Comparison of ENCODE assay signal across 8 cellular contexts in genomic region chr2:38377501-38378258, GRCh38. TPM values are rescaled to one million over a fixed set of nuclear protein-coding genes. Genes with fewer than 3 reads are reported as not detected.
A peak's percentile ranks its signal among the peaks of the same experiment; 100 is the strongest.
DNase-seq lines count a peak whose midpoint lies in the region; ATAC-seq and TF ChIP-seq lines count a peak whose summit lies in the region.

No MANE protein-coding gene starts in this region.

- H3K27me3 Mint-ChIP-seq in activated T-cell treated with anti-CD3 and anti-CD28 coated beads, Interleukin-2, amount 50 U/mL, for 72 hours (ENCODE audit: low read depth) = no peaks in the 10 kb centered on the region
- H3K27me3 Mint-ChIP-seq in activated CD8-positive, alpha-beta T cell treated with anti-CD3 and anti-CD28 coated beads, Interleukin-2, amount 10 ng/mL, durations not matched to agents 7 days and 5 days (ENCODE audit: low read depth) = no peaks in the 10 kb centered on the region

- peak overlapping the region; percentile 15 for H3K27ac Mint-ChIP-seq in activated T-cell treated with anti-CD3 and anti-CD28 coated beads, Interleukin-2, amount 50 U/mL, for 72 hours
- H3K27ac Mint-ChIP-seq in activated CD8-positive, alpha-beta T cell treated with anti-CD3 and anti-CD28 coated beads, Interleukin-2, amount 10 ng/mL, durations not matched to agents 7 days and 5 days = peak overlapping the region; percentile 92

- peaks cover 0 to 7% of the 10 kb centered on the region in 2 donors for H3K36me3 Mint-ChIP-seq in activated T-cell treated with anti-CD3 and anti-CD28 coated beads, Interleukin-2, amount 50 U/mL, for 72 hours (ENCODE audit: insufficient read depth in 2 of 2)
- peaks cover 10% of the 10 kb centered on the region for H3K36me3 Mint-ChIP-seq in activated CD8-positive, alpha-beta T cell treated with anti-CD3 and anti-CD28 coated beads, Interleukin-2, amount 10 ng/mL, durations not matched to agents 7 days and 5 days (ENCODE audit: low read depth)

- peak; percentile 68 to 72 for ATAC-seq in activated T-cell treated with anti-CD3 and anti-CD28 coated beads, Interleukin-2, amount 50 U/mL, for 72 hours (replicated peaks in 1 of 2)
- ATAC-seq in activated CD8-positive, alpha-beta T cell treated with anti-CD3 and anti-CD28 coated beads, Interleukin-2, amount 10 ng/mL, durations not matched to agents 7 days and 5 days = no peak
- ATAC-seq in GM18511 (IDR thresholded peaks at IDR 0.05; ENCODE audit: unreplicated experiment) = no peak
- no peak for ATAC-seq in HG02870 (IDR thresholded peaks at IDR 0.05; ENCODE audit: unreplicated experiment)

- intact Hi-C loops in sigmoid colon (cut with DNase I) = loop anchor here (2.0 to 5.0 kb wide), 4 partner anchors 60 to 225 kb away; partner anchors contain the start of gene HNRNPLL

- H3K4me1 Mint-ChIP-seq in activated T-cell treated with anti-CD3 and anti-CD28 coated beads, Interleukin-2, amount 50 U/mL, for 72 hours (ENCODE audit: low read depth) = peaks cover 64% of the 10 kb centered on the region
- H3K4me1 Mint-ChIP-seq in activated CD8-positive, alpha-beta T cell treated with anti-CD3 and anti-CD28 coated beads, Interleukin-2, amount 10 ng/mL, durations not matched to agents 7 days and 5 days (ENCODE audit: low read depth) = peaks cover 47% of the 10 kb centered on the region

- no peaks in the 10 kb centered on the region for H3K27me3 ChIP-seq in right atrium auricular region
- no peaks in the 10 kb centered on the region for H3K27me3 ChIP-seq in sigmoid colon

- DNase-seq in activated T-cell treated with anti-CD3 and anti-CD28 coated beads, Interleukin-2, amount 50 U/mL, for 72 hours = no peak
- DNase-seq in activated T-cell treated with anti-CD3 and anti-CD28 coated beads for 4 hours = no peak
- peak; percentile 23 for DNase-seq in NCI-H1417 treated with DMSO at 0.1 percent for 48 hours (lab: John Stamatoyannopoulos, UW)
- DNase-seq in activated CD8-positive, alpha-beta T cell treated with anti-CD3 and anti-CD28 coated beads, Interleukin-2, amount 10 ng/mL, durations not matched to agents 7 days and 5 days = no peak
- DNase-seq in right atrium auricular region (ENCODE audit: low spot score) = no peak
- DNase-seq in sigmoid colon = no peak

- H3K27ac ChIP-seq in right atrium auricular region (peak overlapping the region; percentile 95 to 99), sigmoid colon (peak overlapping the region; percentile 98 to 99 (median 99))

- no peak for TF ChIP-seq POLR2A in sigmoid colon (IDR thresholded peaks at IDR 0.05)

- TF ChIP-seq EP300 in sigmoid colon (IDR thresholded peaks at IDR 0.05) = no peak

- H3K4me3 ChIP-seq in right atrium auricular region = peak overlapping the region; percentile 78 to 86
- peak overlapping the region; percentile 80 to 98 (median 92) for H3K4me3 ChIP-seq in sigmoid colon

- CTCF ChIA-PET in activated CD8-positive, alpha-beta T cell treated with anti-CD3 and anti-CD28 coated beads, Interleukin-2, amount 10 ng/mL, durations not matched to agents 7 days and 5 days (lab: Charles Lee) = interaction anchor here (0.6 to 5.7 kb wide), 7 partner anchors 10 to 1791 kb away, joined by 3 to 34 read pairs (median 5); partner anchors contain the start of gene CYP1B1

- TF ChIP-seq CTCF in right atrium auricular region (IDR thresholded peaks at IDR 0.05) = no peak
- TF ChIP-seq CTCF in sigmoid colon (IDR thresholded peaks at IDR 0.05) = no peak

- H3K36me3 ChIP-seq in right atrium auricular region = no peaks in the 10 kb centered on the region
- H3K36me3 ChIP-seq in sigmoid colon = no peaks in the 10 kb centered on the region

- POLR2A ChIA-PET in activated CD8-positive, alpha-beta T cell treated with anti-CD3 and anti-CD28 coated beads, Interleukin-2, amount 10 ng/mL, durations not matched to agents 7 days and 5 days (lab: Charles Lee) = interaction anchor here (1.0 to 1.9 kb wide), 2 partner anchors 10 to 373 kb away, joined by 4 to 8 read pairs; partner anchors contain the start of gene SRSF7

- peak overlapping the region; percentile 79 to 96 for H3K4me3 Mint-ChIP-seq in activated T-cell treated with anti-CD3 and anti-CD28 coated beads, Interleukin-2, amount 50 U/mL, for 72 hours
- peak overlapping the region; percentile 97 for H3K4me3 Mint-ChIP-seq in activated CD8-positive, alpha-beta T cell treated with anti-CD3 and anti-CD28 coated beads, Interleukin-2, amount 10 ng/mL, durations not matched to agents 7 days and 5 days

- H3K9me3 ChIP-seq in right atrium auricular region = no peaks in the 10 kb centered on the region
- no peaks in the 10 kb centered on the region for H3K9me3 ChIP-seq in sigmoid colon

- peaks cover 5 to 32% of the 10 kb centered on the region in 2 donors for H3K4me1 ChIP-seq in right atrium auricular region
- H3K4me1 ChIP-seq in sigmoid colon = peaks cover 0 to 40% (median 25%) of the 10 kb centered on the region in 4 donors

- H3K9me3 Mint-ChIP-seq in activated T-cell treated with anti-CD3 and anti-CD28 coated beads, Interleukin-2, amount 50 U/mL, for 72 hours = no peaks in the 10 kb centered on the region
- H3K9me3 Mint-ChIP-seq in activated CD8-positive, alpha-beta T cell treated with anti-CD3 and anti-CD28 coated beads, Interleukin-2, amount 10 ng/mL, durations not matched to agents 7 days and 5 days (ENCODE audit: insufficient read depth) = no peaks in the 10 kb centered on the region

- 1 to 6% methylated on average over 19 of the region's 19 CpGs for WGBS in sigmoid colon, 2 donors

RNA-seq across cellular contexts. Expression of gene ATL2, which starts 0.6 kb away (rescaled TPM):
- total RNA-seq in activated T-cell treated with anti-CD3 and anti-CD28 coated beads, Interleukin-2, amount 50 U/mL, for 72 hours = 10 to 100 TPM; 55.0 to 63.5 TPM
- total RNA-seq in activated CD8-positive, alpha-beta T cell treated with anti-CD3 and anti-CD28 coated beads, Interleukin-2, amount 10 ng/mL, durations not matched to agents 7 days and 5 days = 10 to 100 TPM; 50.5 to 58.7 TPM
- total RNA-seq in right atrium auricular region (10 to 100 TPM; 33.9 to 51.1 TPM), sigmoid colon (100 to 1,000 TPM; 176 to 271 (median 205) TPM)
- 10 to 100 TPM; 12.7 to 26.0 (median 15.0) TPM for polyA plus RNA-seq in sigmoid colon

Comparison
In these comparisons a context has a peak if more than half of its experiments do, and no peak if none do; other contexts are left out.
1. ATAC-seq: peak in activated T-cell treated with anti-CD3 and anti-CD28 coated beads, Interleukin-2, amount 50 U/mL, for 72 hours (2 of 2); none in activated CD8-positive, alpha-beta T cell treated with anti-CD3 and anti-CD28 coated beads, Interleukin-2, amount 10 ng/mL, durations not matched to agents 7 days and 5 days (single experiment), GM18511 (single experiment) and HG02870 (single experiment).